19 cellular contexts compared by ENCODE assay signal in the genomic region with DNA sequence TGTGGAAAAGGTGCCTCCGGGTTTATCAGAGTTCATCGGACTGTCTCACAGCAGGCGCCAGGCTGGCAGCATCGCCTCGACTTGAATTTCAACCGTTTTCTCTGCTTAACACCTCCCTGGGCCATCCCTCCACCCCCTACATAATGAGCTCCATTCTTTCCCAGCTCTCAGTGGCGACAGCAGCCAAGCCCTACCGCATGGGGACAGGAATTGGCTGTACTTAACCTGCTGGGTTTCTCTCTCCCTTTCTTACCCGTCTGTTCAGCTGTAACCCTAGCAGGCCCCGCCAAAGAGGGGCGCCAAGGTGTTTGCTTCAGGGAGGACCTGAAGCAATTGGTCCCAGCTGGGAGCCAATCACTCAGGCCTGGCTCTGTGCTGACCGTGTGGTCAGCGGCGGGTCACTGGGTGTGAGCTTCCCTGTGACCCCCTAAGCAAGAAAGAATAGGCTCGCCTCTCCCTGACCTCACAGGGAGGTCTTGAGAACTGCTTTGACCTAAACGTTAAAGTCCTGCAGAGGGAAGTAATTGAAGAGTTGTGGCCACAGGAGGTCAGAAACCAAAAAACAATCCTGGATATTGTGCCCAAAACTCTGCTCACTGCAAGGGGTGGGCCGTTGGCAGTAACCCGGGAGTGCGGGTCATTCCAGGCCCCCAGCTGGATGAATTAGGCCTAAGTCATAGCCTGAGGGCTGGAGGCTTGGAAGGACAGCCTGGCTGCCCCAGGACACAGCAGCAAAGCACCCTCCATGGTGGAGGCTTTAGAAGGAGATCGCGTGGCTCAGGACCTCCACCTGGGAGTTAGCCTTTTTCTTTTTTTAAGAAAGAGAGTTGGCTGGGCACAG.
DNase-seq lines count a peak whose midpoint lies in the region; ATAC-seq and TF ChIP-seq lines count a peak whose summit lies in the region.
"Had no signal": no experiment of that assay in that cellular context is flagged by ENCODE, and none has a peak within 500 bp of the region (broad histone marks: within the 10 kb centered on the region; RNA-seq: fewer than 3 reads in every experiment).

No MANE protein-coding gene starts in this region.

- H3K9me3 Mint-ChIP-seq in Caco-2 (ENCODE audit: unreplicated experiment): no peaks in the 10 kb centered on the region
- no peaks in the 10 kb centered on the region for H3K9me3 Mint-ChIP-seq in nephron progenitor cell
- H3K9me3 Mint-ChIP-seq: activated CD4-positive, alpha-beta memory T cell treated with anti-CD3 and anti-CD28 coated beads, Interleukin-2, amount 10 ng/mL, durations not matched to agents 7 days and 5 days had no signal

- H3K27ac ChIP-seq in heart left ventricle: peak overlapping the region in 8 of 12 donors; percentile 6 to 77 (median 46)
- H3K27ac ChIP-seq: cardiac muscle cell, WERI-Rb-1 had no signal

- DNase-seq in Caco-2: no peak
- peak; percentile 55 for DNase-seq in NT2/D1 (ENCODE audit: low read depth, low spot score)
- DNase-seq in heart left ventricle: peak in 3 of 5 donors; percentile 37 to 63 (median 55)
- DNase-seq in nephron progenitor cell: peak; percentile 32
- DNase-seq in SW480 (ENCODE audit: low spot score): no peak
- DNase-seq in NOMO-1 treated with dmso at 0.1 percent for 144 hours (lab: John Stamatoyannopoulos, UW; ENCODE audit: unreplicated experiment): no peak
- DNase-seq in MG63: no peak
- DNase-seq: activated CD4-positive, alpha-beta memory T cell treated with anti-CD3 and anti-CD28 coated beads, Interleukin-2, amount 10 ng/mL, durations not matched to agents 7 days and 5 days; activated T-cell treated with anti-CD3 and anti-CD28 coated beads, Interleukin-2, amount 50 U/mL, for 48 hours; COR-L47; effector CD8-positive, alpha-beta T cell; naive thymus-derived CD4-positive, alpha-beta T cell; NCI-H1930; NCI-H774; T-helper 1 cell; WERI-Rb-1 had no signal

- H3K27me3 ChIP-seq in Caco-2 (replicated peaks; ENCODE audit: control insufficient read depth, insufficient read depth, low read length) (no peaks in the 10 kb centered on the region), NT2/D1 (ENCODE audit: insufficient read depth, insufficient read length) (peaks cover 3% of the 10 kb centered on the region), heart left ventricle (no peaks in the 10 kb centered on the region), MG63 (no peaks in the 10 kb centered on the region)
- H3K27me3 ChIP-seq: cardiac muscle cell had no signal

- ATAC-seq in heart left ventricle (peak; percentile 28 to 72 (median 66)), GM19351 (IDR thresholded peaks at IDR 0.05; ENCODE audit: unreplicated experiment) (no peak)
- ATAC-seq: GM12878; naive thymus-derived CD4-positive, alpha-beta T cell had no signal

- no peaks in the 10 kb centered on the region for H3K27me3 Mint-ChIP-seq in Caco-2 (ENCODE audit: insufficient read depth, unreplicated experiment)
- peaks cover 13% of the 10 kb centered on the region for H3K27me3 Mint-ChIP-seq in nephron progenitor cell (ENCODE audit: low read depth, poor library complexity)

- intact Hi-C loops in Caco-2 (cut with micrococcal nuclease; ENCODE audit: unreplicated experiment) (no loop called here), heart left ventricle (cut with DNase I) (no loop called here)

- POLR2A ChIA-PET in Caco-2 (lab: Charles Lee): no interaction called here

- no TSS peak for BruUV-seq in Caco-2 (replicated peaks; lab: Mats Ljungman, UMichigan)

- TF ChIP-seq CTCF in Caco-2 (IDR thresholded peaks at IDR 0.05; ENCODE audit: insufficient read depth in 1 of 2, low read depth in 1 of 2, low read length in 1 of 2, severe bottlenecking in 1 of 2, unreplicated experiment in 1 of 2) (no peak), heart left ventricle (IDR thresholded peaks at IDR 0.05) (no peak), nephron progenitor cell (IDR thresholded peaks at IDR 0.05) (no peak)

- no peaks in the 10 kb centered on the region for H3K36me3 ChIP-seq in Caco-2 (ENCODE audit: control insufficient read depth, insufficient read depth, low read length)
- H3K36me3 ChIP-seq in NT2/D1 (ENCODE audit: insufficient read depth, insufficient read length, low read length): no peaks in the 10 kb centered on the region
- no peaks in the 10 kb centered on the region for H3K36me3 ChIP-seq in heart left ventricle
- no peaks in the 10 kb centered on the region for H3K36me3 ChIP-seq in MG63
- H3K36me3 ChIP-seq: cardiac muscle cell, WERI-Rb-1 had no signal

- H3K4me1 Mint-ChIP-seq in Caco-2 (ENCODE audit: low read depth, unreplicated experiment) (no peaks in the 10 kb centered on the region), nephron progenitor cell (peaks cover 21% of the 10 kb centered on the region)
- H3K4me1 Mint-ChIP-seq: activated CD4-positive, alpha-beta memory T cell treated with anti-CD3 and anti-CD28 coated beads, Interleukin-2, amount 10 ng/mL, durations not matched to agents 7 days and 5 days; naive thymus-derived CD4-positive, alpha-beta T cell had no signal

- H3K4me1 ChIP-seq in Caco-2 (peaks cover 7% of the 10 kb centered on the region; the same call in 1 of the 2 replicates), NT2/D1 (ENCODE audit: insufficient read depth, insufficient read length) (peaks cover 5% of the 10 kb centered on the region), heart left ventricle (peaks cover 0 to 33% (median 9%) of the 10 kb centered on the region in 12 donors)

- no peaks in the 10 kb centered on the region for H3K9me3 ChIP-seq in Caco-2
- no peaks in the 10 kb centered on the region for H3K9me3 ChIP-seq in NT2/D1 (ENCODE audit: insufficient read depth, low read length)
- H3K9me3 ChIP-seq in heart left ventricle: no peaks in the 10 kb centered on the region
- no peaks in the 10 kb centered on the region for H3K9me3 ChIP-seq in MG63

- no peak for TF ChIP-seq POLR2A in heart left ventricle (IDR thresholded peaks at IDR 0.05)

- peak overlapping the region; percentile 26 for H3K9ac ChIP-seq in NT2/D1 (ENCODE audit: insufficient read length, low read depth)

- H3K4me3 Mint-ChIP-seq in Caco-2 (ENCODE audit: unreplicated experiment) (no peak overlapping the region), nephron progenitor cell (no peak overlapping the region)
- H3K4me3 Mint-ChIP-seq: activated CD4-positive, alpha-beta memory T cell treated with anti-CD3 and anti-CD28 coated beads, Interleukin-2, amount 10 ng/mL, durations not matched to agents 7 days and 5 days; naive thymus-derived CD4-positive, alpha-beta T cell had no signal

- CTCF ChIA-PET in Caco-2 (lab: Charles Lee): no interaction called here

- H3K36me3 Mint-ChIP-seq in Caco-2 (ENCODE audit: insufficient read depth, unreplicated experiment) (no peaks in the 10 kb centered on the region), nephron progenitor cell (ENCODE audit: low read depth) (no peaks in the 10 kb centered on the region)
- H3K36me3 Mint-ChIP-seq: naive thymus-derived CD4-positive, alpha-beta T cell had no signal

- H3K4me3 ChIP-seq in Caco-2 (ENCODE audit: low read depth, low read length) (no peak overlapping the region), NT2/D1 (ENCODE audit: insufficient read length, low read depth) (no peak overlapping the region), heart left ventricle (no peak overlapping the region), MG63 (no peak overlapping the region)
- H3K4me3 ChIP-seq: cardiac muscle cell, GM12878 had no signal

- H3K27ac Mint-ChIP-seq in Caco-2 (ENCODE audit: unreplicated experiment) (peak overlapping the region; percentile 40), nephron progenitor cell (peak overlapping the region; percentile 75)
- H3K27ac Mint-ChIP-seq: activated CD4-positive, alpha-beta memory T cell treated with anti-CD3 and anti-CD28 coated beads, Interleukin-2, amount 10 ng/mL, durations not matched to agents 7 days and 5 days; naive thymus-derived CD4-positive, alpha-beta T cell had no signal

- WGBS in heart left ventricle, 4 donors: 59 to 71% (median 60%) methylated on average over 19 to 21 of the region's 21 CpGs

Comparison
In these comparisons a context has a peak if more than half of its experiments do, and no peak if none do; other contexts are left out.
1. DNase-seq: peak in NT2/D1 (single experiment), heart left ventricle (3 of 5) and nephron progenitor cell (single experiment); none in Caco-2 (0 of 2), SW480 (single experiment), NOMO-1 treated with dmso at 0.1 percent for 144 hours (single experiment) and MG63 (single experiment).